Comparison of ENCODE assay signal across 22 cellular contexts in the genomic region with DNA sequence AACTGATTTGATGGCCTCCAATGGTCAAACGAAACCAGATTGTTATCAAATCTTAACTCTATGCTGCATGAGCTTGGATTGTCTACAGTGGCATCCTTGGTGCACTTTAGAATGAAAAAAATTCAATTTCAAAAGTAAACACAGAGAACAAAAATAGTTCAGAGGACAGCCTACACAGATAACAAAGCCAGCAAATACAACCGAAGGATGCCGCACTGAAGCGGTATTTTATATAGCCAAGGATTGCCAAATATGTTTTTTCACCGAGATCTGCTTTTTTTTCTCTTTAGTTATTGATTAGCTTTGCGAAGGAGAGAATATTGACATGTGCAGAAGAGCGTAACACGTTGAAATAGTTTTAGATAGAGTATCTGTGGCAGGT.
"Had no signal": no experiment of that assay in that cellular context is flagged by ENCODE, and none has a peak within 500 bp of the region (broad histone marks: within the 10 kb centered on the region; RNA-seq: fewer than 3 reads in every experiment).

No MANE protein-coding gene starts in this region.

- FAIRE-seq: K562, RCC 7860 had no signal

- H3K4me1 Mint-ChIP-seq: central memory CD8-positive, alpha-beta T cell had no signal

- H3K9me3 Mint-ChIP-seq: central memory CD8-positive, alpha-beta T cell; T-helper 1 cell treated with Interleukin-12 subunit alpha and Interleukin-12 subunit beta and Interleukin-4 antibody, amounts not matched to agents 30 μg/mL and 1 μg/mL, for 36 hours had no signal

- H3K27ac Mint-ChIP-seq: activated CD8-positive, alpha-beta T cell treated with anti-CD3 and anti-CD28 coated beads, Interleukin-2, amount 10 ng/mL, durations not matched to agents 7 days and 5 days; T-helper 1 cell treated with Interleukin-12 subunit alpha and Interleukin-12 subunit beta and Interleukin-4 antibody, amounts not matched to agents 30 μg/mL and 1 μg/mL, for 36 hours had no signal

- H3K36me3 ChIP-seq: MG63 had no signal

- H3K36me3 Mint-ChIP-seq: brain had no signal

- H3K4me3 ChIP-seq: K562, MG63 had no signal

- H3K4me3 Mint-ChIP-seq: activated CD8-positive, alpha-beta T cell treated with anti-CD3 and anti-CD28 coated beads, Interleukin-2, amount 10 ng/mL, durations not matched to agents 7 days and 5 days; central memory CD8-positive, alpha-beta T cell; T-helper 1 cell treated with Interleukin-12 subunit alpha and Interleukin-12 subunit beta and Interleukin-4 antibody, amounts not matched to agents 30 μg/mL and 1 μg/mL, for 36 hours had no signal

- DNase-seq: activated CD4-positive, alpha-beta T cell treated with anti-CD3 and anti-CD28 coated beads for 48 hours; activated CD4-positive, alpha-beta T cell treated with anti-CD3 and anti-CD28 coated beads, Interleukin-2, amount 50 U/mL, for 4 hours; activated CD8-positive, alpha-beta memory T cell treated with anti-CD3 and anti-CD28 coated beads, Interleukin-2, amount 50 U/mL, for 48 hours; activated CD8-positive, alpha-beta T cell treated with anti-CD3 and anti-CD28 coated beads, Interleukin-2, amount 10 ng/mL, durations not matched to agents 7 days and 5 days; activated naive CD4-positive, alpha-beta T cell treated with anti-CD3 and anti-CD28 coated beads, Interleukin-2, amount 50 U/mL, for 16 hours; activated T-cell treated with anti-CD3 and anti-CD28 coated beads, Interleukin-2, amount 50 U/mL, for 1 hour; aorta; MG63; MV-4-11; NCI-H1092 treated with DMSO at 0.1 percent for 48 hours; NCI-H1417 treated with DMSO at 0.1 percent for 48 hours; NCI-H1694; NCI-H2029; NCI-H2107; NCI-H446; NCI-H524; SHP77 treated with DMSO at 0.1 percent for 48 hours had no signal

- H3K27me3 ChIP-seq: MG63 had no signal
